Comparison of ENCODE assay signal across 22 cellular contexts in the genomic region with DNA sequence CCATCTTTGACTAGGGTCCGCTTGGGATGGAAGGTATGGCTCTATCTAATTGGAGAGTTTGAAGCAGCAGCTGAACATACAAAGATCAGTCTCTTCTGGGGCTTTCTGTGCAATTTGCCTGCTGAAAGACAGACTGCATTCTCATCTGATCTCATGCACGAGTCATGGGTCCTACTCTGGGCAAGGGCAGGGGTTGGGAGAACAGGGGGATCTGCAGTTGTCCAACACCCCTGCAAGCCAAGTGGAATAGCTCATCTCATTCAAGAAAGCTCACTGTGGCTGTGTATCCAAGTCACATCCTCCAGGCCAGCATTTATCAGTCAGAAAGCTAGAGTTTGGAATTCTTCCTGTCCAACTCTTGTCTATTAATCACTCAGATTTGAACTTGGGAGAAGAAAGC.
"Had no signal": no experiment of that assay in that cellular context is flagged by ENCODE, and none has a peak within 500 bp of the region (broad histone marks: within the 10 kb centered on the region; RNA-seq: fewer than 3 reads in every experiment).

No MANE protein-coding gene starts in this region.

- H3K36me3 Mint-ChIP-seq: activated CD8-positive, alpha-beta memory T cell treated with anti-CD3 and anti-CD28 coated beads, Interleukin-2, amount 10 ng/mL, durations not matched to agents 7 days and 5 days; activated naive CD4-positive, alpha-beta T cell treated with anti-CD3 and anti-CD28 coated beads, Interleukin-2, amount 50 U/mL, for 24 hours; memory B cell had no signal

- H3K4me3 ChIP-seq: body of pancreas, cardiac muscle cell, mucosa of descending colon, pancreas, psoas muscle, right atrium auricular region, thyroid gland had no signal

- H3K27me3 Mint-ChIP-seq: activated CD4-positive, alpha-beta T cell treated with anti-CD3 and anti-CD28 coated beads, Interleukin-2, amount 10 ng/mL, durations not matched to agents 7 days and 5 days; activated CD8-positive, alpha-beta memory T cell treated with anti-CD3 and anti-CD28 coated beads, Interleukin-2, amount 10 ng/mL, durations not matched to agents 7 days and 5 days; activated CD8-positive, alpha-beta T cell treated with anti-CD3 and anti-CD28 coated beads for 36 hours had no signal

- DNase-seq: activated CD4-positive, alpha-beta T cell treated with anti-CD3 and anti-CD28 coated beads, Interleukin-2, amount 10 ng/mL, durations not matched to agents 7 days and 5 days; activated CD4-positive, CD25-positive, alpha-beta regulatory T cell treated with anti-CD3 and anti-CD28 coated beads, Interleukin-2, amount 50 U/mL, for 72 hours; activated CD8-positive, alpha-beta memory T cell treated with anti-CD3 and anti-CD28 coated beads, Interleukin-2, amount 10 ng/mL, durations not matched to agents 7 days and 5 days; activated CD8-positive, alpha-beta T cell treated with anti-CD3 and anti-CD28 coated beads for 36 hours; activated gamma-delta T cell treated with Interleukin-2 at 50 U/mL for 16 hours; activated T-cell treated with anti-CD3 and anti-CD28 coated beads for 4 hours; anterior cingulate cortex; body of pancreas; head of caudate nucleus; hypothalamus; left colon; mucosa of descending colon; nephron progenitor cell; pancreas; psoas muscle; stimulated activated CD4-positive, alpha-beta T cell treated with anti-CD3 and anti-CD28 coated beads, Interleukin-4, amount 100 ng/mL, for 24 hours; stimulated activated naive CD8-positive, alpha-beta T cell treated with anti-CD3 and anti-CD28 coated beads, Interleukin-15, Interleukin-2, amounts not matched to agents 100 U/mL and 50 U/mL, for 24 hours; thyroid gland had no signal

- H3K4me3 Mint-ChIP-seq: activated CD4-positive, alpha-beta T cell treated with anti-CD3 and anti-CD28 coated beads, Interleukin-2, amount 10 ng/mL, durations not matched to agents 7 days and 5 days; activated CD8-positive, alpha-beta memory T cell treated with anti-CD3 and anti-CD28 coated beads, Interleukin-2, amount 10 ng/mL, durations not matched to agents 7 days and 5 days; activated CD8-positive, alpha-beta T cell treated with anti-CD3 and anti-CD28 coated beads for 36 hours; activated naive CD4-positive, alpha-beta T cell treated with anti-CD3 and anti-CD28 coated beads, Interleukin-2, amount 50 U/mL, for 24 hours; memory B cell; nephron progenitor cell had no signal

- H3K9me3 Mint-ChIP-seq: activated CD4-positive, alpha-beta T cell treated with anti-CD3 and anti-CD28 coated beads, Interleukin-2, amount 10 ng/mL, durations not matched to agents 7 days and 5 days; activated CD8-positive, alpha-beta T cell treated with anti-CD3 and anti-CD28 coated beads for 36 hours; activated naive CD4-positive, alpha-beta T cell treated with anti-CD3 and anti-CD28 coated beads, Interleukin-2, amount 50 U/mL, for 24 hours; memory B cell; nephron progenitor cell had no signal

- H3K4me1 Mint-ChIP-seq: activated CD4-positive, alpha-beta T cell treated with anti-CD3 and anti-CD28 coated beads, Interleukin-2, amount 10 ng/mL, durations not matched to agents 7 days and 5 days; activated CD8-positive, alpha-beta memory T cell treated with anti-CD3 and anti-CD28 coated beads, Interleukin-2, amount 10 ng/mL, durations not matched to agents 7 days and 5 days; activated naive CD4-positive, alpha-beta T cell treated with anti-CD3 and anti-CD28 coated beads, Interleukin-2, amount 50 U/mL, for 24 hours; nephron progenitor cell had no signal

- ATAC-seq: activated CD8-positive, alpha-beta memory T cell treated with anti-CD3 and anti-CD28 coated beads, Interleukin-2, amount 10 ng/mL, durations not matched to agents 7 days and 5 days; activated CD8-positive, alpha-beta T cell treated with anti-CD3 and anti-CD28 coated beads for 36 hours; body of pancreas; left colon; mucosa of descending colon; pancreas; psoas muscle; stimulated activated naive CD8-positive, alpha-beta T cell treated with anti-CD3 and anti-CD28 coated beads, Interleukin-15, Interleukin-2, amounts not matched to agents 100 U/mL and 50 U/mL, for 24 hours had no signal

- H3K27ac Mint-ChIP-seq: activated CD4-positive, alpha-beta T cell treated with anti-CD3 and anti-CD28 coated beads, Interleukin-2, amount 10 ng/mL, durations not matched to agents 7 days and 5 days; activated CD8-positive, alpha-beta memory T cell treated with anti-CD3 and anti-CD28 coated beads, Interleukin-2, amount 10 ng/mL, durations not matched to agents 7 days and 5 days; activated CD8-positive, alpha-beta T cell treated with anti-CD3 and anti-CD28 coated beads for 36 hours; activated naive CD4-positive, alpha-beta T cell treated with anti-CD3 and anti-CD28 coated beads, Interleukin-2, amount 50 U/mL, for 24 hours; memory B cell; nephron progenitor cell had no signal
